17 cellular contexts compared by ENCODE assay signal in genomic region chrX:13897571-13897970, GRCh38.
"Had no signal": no experiment of that assay in that cellular context is flagged by ENCODE, and none has a peak within 500 bp of the region (broad histone marks: within the 10 kb centered on the region; RNA-seq: fewer than 3 reads in every experiment).

No MANE protein-coding gene starts in this region.

- DNase-seq: activated CD4-positive, alpha-beta T cell treated with anti-CD3 and anti-CD28 coated beads, Interleukin-2, amount 50 U/mL, for 1 hour; activated CD8-positive, alpha-beta memory T cell treated with anti-CD3 and anti-CD28 coated beads for 24 hours; colonic mucosa; effector CD4-positive, alpha-beta T cell; immature natural killer cell; lower lobe of right lung; pancreas; sigmoid colon; stimulated activated CD4-positive, alpha-beta T cell treated with anti-CD3 and anti-CD28 coated beads, Interleukin-12 subunit alpha, Interleukin-12 subunit beta, amount 100 ng/mL, for 4 hours; stimulated activated CD4-positive, alpha-beta T cell treated with anti-CD3 and anti-CD28 coated beads, Interleukin-2, amount 100 ng/mL, for 24 hours; stomach; T-helper 9 cell had no signal

- H3K9me3 Mint-ChIP-seq: activated T-helper 1 cell treated with anti-CD3 and anti-CD28 coated beads, Interleukin-12 subunit alpha, Interleukin-12 subunit beta, Interleukin-2, Interleukin-4 antibody, amounts not matched to agents 30 ng/mL and 10 ng/mL and 1 ng/mL, durations not matched to agents 14 hours and 24 hours and 36 hours; immature natural killer cell had no signal

- H3K9me3 ChIP-seq: ascending aorta, colonic mucosa, esophagus muscularis mucosa, heart left ventricle, lower lobe of right lung, pancreas, sigmoid colon, stomach had no signal

- H3K27me3 ChIP-seq: ascending aorta, esophagus muscularis mucosa, sigmoid colon had no signal

- H3K27ac Mint-ChIP-seq: activated T-helper 1 cell treated with anti-CD3 and anti-CD28 coated beads, Interleukin-12 subunit alpha, Interleukin-12 subunit beta, Interleukin-2, Interleukin-4 antibody, amounts not matched to agents 30 ng/mL and 10 ng/mL and 1 ng/mL, durations not matched to agents 14 hours and 24 hours and 36 hours; immature natural killer cell had no signal

- H3K36me3 Mint-ChIP-seq: immature natural killer cell had no signal

- FAIRE-seq: frontal cortex, pancreas had no signal

- H3K27ac ChIP-seq: colonic mucosa, heart left ventricle, lower lobe of right lung, pancreas, stomach had no signal

- H3K4me3 ChIP-seq: ascending aorta, colonic mucosa, esophagus muscularis mucosa, heart left ventricle, lower lobe of right lung, pancreas, sigmoid colon, stomach had no signal

- ATAC-seq: pancreas had no signal

- H3K4me1 ChIP-seq: colonic mucosa, heart left ventricle, lower lobe of right lung, pancreas, sigmoid colon, stomach had no signal

- H3K36me3 ChIP-seq: ascending aorta, colonic mucosa, esophagus muscularis mucosa, heart left ventricle, lower lobe of right lung, pancreas, sigmoid colon, stomach had no signal
